ENCODE assay signal across 13 cellular contexts in the genomic region with DNA sequence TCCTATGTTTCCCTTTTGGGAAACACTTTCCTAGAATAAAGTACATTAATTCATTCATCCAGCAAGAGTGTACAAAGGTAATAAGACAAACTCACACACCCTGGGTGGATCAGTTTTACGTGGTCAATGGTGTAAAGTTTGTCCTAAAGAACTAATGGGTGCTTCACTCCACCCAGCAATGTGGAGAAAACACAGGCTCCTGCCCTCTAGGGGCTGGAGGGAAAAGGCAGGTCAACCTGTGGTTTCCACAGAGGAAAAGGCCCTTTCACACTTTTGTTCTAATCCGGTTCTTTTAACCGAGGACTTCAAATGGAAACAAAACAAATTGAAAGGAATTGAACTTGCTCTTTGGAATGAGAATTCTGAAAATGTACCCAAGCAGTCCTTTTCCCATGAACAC.
DNase-seq lines count a peak whose midpoint lies in the region; ATAC-seq, FAIRE-seq and TF ChIP-seq lines count a peak whose summit lies in the region.
"Had no signal": no experiment of that assay in that cellular context is flagged by ENCODE, and none has a peak within 500 bp of the region (broad histone marks: within the 10 kb centered on the region; RNA-seq: fewer than 3 reads in every experiment).

No MANE protein-coding gene starts in this region.

- H3K27me3 ChIP-seq in keratinocyte (ENCODE audit: control insufficient read depth, extremely low read depth, insufficient read depth, low read length), result no peaks in the 10 kb centered on the region
- H3K27me3 ChIP-seq: transverse colon had no signal

- H3K9me3 ChIP-seq in keratinocyte (ENCODE audit: control insufficient read depth, low read depth, low read length), result no peaks in the 10 kb centered on the region
- H3K9me3 ChIP-seq: transverse colon had no signal

- H3K9me1 ChIP-seq in keratinocyte (ENCODE audit: control insufficient read depth, extremely low read depth, insufficient read depth, low read length), result no peaks in the 10 kb centered on the region

- TF ChIP-seq CTCF in HFFc6 (IDR thresholded peaks at IDR 0.05), result peak; percentile 64
- no peak for TF ChIP-seq CTCF in WTC11 (IDR thresholded peaks at IDR 0.05)
- peak in 2 of 3 experiments; percentile 29 to 35 for TF ChIP-seq CTCF in keratinocyte (optimal IDR thresholded peaks at IDR 0.05 in 1 of 3, IDR thresholded peaks at IDR 0.05 in 1 of 3, conservative IDR thresholded peaks at IDR 0.05 in 1 of 3; ENCODE audit: extremely low read depth in 1 of 3, insufficient read depth in 2 of 3, low read length in 3 of 3)

- H4K20me1 ChIP-seq in keratinocyte (ENCODE audit: control insufficient read depth, extremely low read depth, insufficient read depth, low read length), result no peaks in the 10 kb centered on the region

- H3K4me2 ChIP-seq in keratinocyte (ENCODE audit: control insufficient read depth, extremely low read depth, insufficient read depth, low read depth, low read length), result no peak overlapping the region

- H3K9ac ChIP-seq in keratinocyte (ENCODE audit: control insufficient read depth, extremely low read depth, insufficient read depth, low read length), result no peak overlapping the region

- no peak overlapping the region for H3K27ac ChIP-seq in keratinocyte (ENCODE audit: control insufficient read depth, insufficient read depth, low read length)
- H3K27ac ChIP-seq: transverse colon had no signal

- H2AFZ ChIP-seq in keratinocyte (ENCODE audit: control insufficient read depth, low read length), result no peak overlapping the region

- no peaks in the 10 kb centered on the region for H3K36me3 ChIP-seq in keratinocyte (ENCODE audit: control insufficient read depth in 2 of 2, extremely low read depth in 1 of 2, insufficient read depth in 2 of 2, low read length in 2 of 2)
- H3K36me3 ChIP-seq: transverse colon had no signal

- no peaks in the 10 kb centered on the region for H3K79me2 ChIP-seq in keratinocyte (ENCODE audit: control insufficient read depth, insufficient read depth, low read length)

- H3K27me3 Mint-ChIP-seq in HFFc6 (ENCODE audit: insufficient read depth), result peaks cover 9% of the 10 kb centered on the region
- H3K27me3 Mint-ChIP-seq in WTC11 (ENCODE audit: low read depth), result peaks cover 3% of the 10 kb centered on the region
- H3K27me3 Mint-ChIP-seq in activated T-cell treated with anti-CD3 and anti-CD28 coated beads, Interleukin-2, amount 50 U/mL, for 4 hours (ENCODE audit: low read depth), result peaks cover 11% of the 10 kb centered on the region

- peak; percentile 13 for DNase-seq in ELR (ENCODE audit: low read depth)
- no peak for DNase-seq in HFFc6
- DNase-seq in WTC11 (ENCODE audit: low spot score), result peak; percentile 21
- DNase-seq in keratinocyte (ENCODE audit: low read depth, low spot score), result no peak
- DNase-seq in activated T-cell treated with anti-CD3 and anti-CD28 coated beads, Interleukin-2, amount 50 U/mL, for 4 hours, result no peak
- no peak for DNase-seq in mucosa of gallbladder (ENCODE audit: low spot score)
- DNase-seq: EL, mesenchymal stem cell, NCI-H1417 treated with DMSO at 0.1 percent for 48 hours, RPMI8226, transverse colon had no signal

- no peaks in the 10 kb centered on the region for H3K9me3 Mint-ChIP-seq in HFFc6
- H3K9me3 Mint-ChIP-seq in WTC11, result peaks cover 3% of the 10 kb centered on the region
- no peaks in the 10 kb centered on the region for H3K9me3 Mint-ChIP-seq in activated T-cell treated with anti-CD3 and anti-CD28 coated beads, Interleukin-2, amount 50 U/mL, for 4 hours

- H3K4me1 Mint-ChIP-seq in HFFc6 (ENCODE audit: low read depth) (peaks cover 23% of the 10 kb centered on the region), WTC11 (no peaks in the 10 kb centered on the region)
- H3K4me1 Mint-ChIP-seq in activated T-cell treated with anti-CD3 and anti-CD28 coated beads, Interleukin-2, amount 50 U/mL, for 4 hours (ENCODE audit: low read depth), result no peaks in the 10 kb centered on the region

- dilution Hi-C loops in keratinocyte (cut with MboI; ENCODE audit: extremely low pct_ligation_motif_present, low sequenced_read_pairs), result no loop called here

- POLR2A ChIA-PET in WTC11 (lab: Charles Lee), result no interaction called here

- ATAC-seq in WTC11, result peak; percentile 83
- ATAC-seq in activated T-cell treated with anti-CD3 and anti-CD28 coated beads, Interleukin-2, amount 50 U/mL, for 4 hours, result no peak
- ATAC-seq in HG03175 (IDR thresholded peaks at IDR 0.05; ENCODE audit: unreplicated experiment), result no peak
- ATAC-seq: activated CD4-positive, CD25-positive, alpha-beta regulatory T cell treated with anti-CD3 and anti-CD28 coated beads, Interleukin-2, amount 50 U/mL, for 24 hours had no signal

- FAIRE-seq in keratinocyte (lab: Jason Lieb, UNC), result no peak

- H3K4me3 Mint-ChIP-seq in HFFc6 (no peak overlapping the region), WTC11 (no peak overlapping the region)
- no peak overlapping the region for H3K4me3 Mint-ChIP-seq in activated T-cell treated with anti-CD3 and anti-CD28 coated beads, Interleukin-2, amount 50 U/mL, for 4 hours

- H3K36me3 Mint-ChIP-seq in HFFc6 (ENCODE audit: low read depth) (no peaks in the 10 kb centered on the region), WTC11 (peaks cover 3% of the 10 kb centered on the region)
- no peaks in the 10 kb centered on the region for H3K36me3 Mint-ChIP-seq in activated T-cell treated with anti-CD3 and anti-CD28 coated beads, Interleukin-2, amount 50 U/mL, for 4 hours (ENCODE audit: insufficient read depth)

- H3K27ac Mint-ChIP-seq in HFFc6, result no peak overlapping the region
- no peak overlapping the region for H3K27ac Mint-ChIP-seq in WTC11

- peaks cover 7% of the 10 kb centered on the region for H3K4me1 ChIP-seq in keratinocyte (ENCODE audit: control insufficient read depth, extremely low read depth, insufficient read depth, low read length)
- H3K4me1 ChIP-seq: transverse colon had no signal

- CTCF ChIA-PET in WTC11 (lab: Charles Lee), result interaction anchor here (0.7 to 1.0 kb wide), 2 partner anchors 10 to 235 kb away, joined by 3 to 5 read pairs; no protein-coding TSS in a partner anchor

- H3K4me3 ChIP-seq in keratinocyte (ENCODE audit: control insufficient read depth in 2 of 3, extremely low read depth in 1 of 3, insufficient read depth in 2 of 3, low read depth in 1 of 3, low read length in 3 of 3), result no peak overlapping the region
- H3K4me3 ChIP-seq: transverse colon had no signal

TF ChIP-seq in WTC11, 78 proteins besides CTCF, POLR2A, EP300 and RAD21:
- TF ChIP-seq, protein P1, sequence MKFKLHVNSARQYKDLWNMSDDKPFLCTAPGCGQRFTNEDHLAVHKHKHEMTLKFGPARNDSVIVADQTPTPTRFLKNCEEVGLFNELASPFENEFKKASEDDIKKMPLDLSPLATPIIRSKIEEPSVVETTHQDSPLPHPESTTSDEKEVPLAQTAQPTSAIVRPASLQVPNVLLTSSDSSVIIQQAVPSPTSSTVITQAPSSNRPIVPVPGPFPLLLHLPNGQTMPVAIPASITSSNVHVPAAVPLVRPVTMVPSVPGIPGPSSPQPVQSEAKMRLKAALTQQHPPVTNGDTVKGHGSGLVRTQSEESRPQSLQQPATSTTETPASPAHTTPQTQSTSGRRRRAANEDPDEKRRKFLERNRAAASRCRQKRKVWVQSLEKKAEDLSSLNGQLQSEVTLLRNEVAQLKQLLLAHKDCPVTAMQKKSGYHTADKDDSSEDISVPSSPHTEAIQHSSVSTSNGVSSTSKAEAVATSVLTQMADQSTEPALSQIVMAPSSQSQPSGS (CRISPR knock-in tag; IDR thresholded peaks at IDR 0.05; ENCODE audit: borderline replicate concordance, low read depth), result no peak
- no peak for TF ChIP-seq NFE2L1 (CRISPR knock-in tag; IDR thresholded peaks at IDR 0.05)

Comparison
In these comparisons a context has a peak if more than half of its experiments do, and no peak if none do; other contexts are left out.
1. DNase-seq: peak in ELR (single experiment) and WTC11 (single experiment); none in HFFc6 (single experiment), keratinocyte (single experiment), activated T-cell treated with anti-CD3 and anti-CD28 coated beads, Interleukin-2, amount 50 U/mL, for 4 hours (single experiment) and mucosa of gallbladder (single experiment).